ENCODE assay signal across 8 cellular contexts in genomic region chr2:109792659-109793058, GRCh38. TPM values are rescaled to one million over a fixed set of nuclear protein-coding genes. Genes with fewer than 3 reads are reported as not detected.
DNase-seq lines count a peak whose midpoint lies in the region; ATAC-seq lines count a peak whose summit lies in the region.
"Not testable (repeated sequence)": the region's sequence is repeated elsewhere in the genome, so short reads cannot be mapped to it uniquely, and the experiment has no call there.

No MANE protein-coding gene starts in this region.

- H3K27ac Mint-ChIP-seq in activated T-cell treated with anti-CD3 and anti-CD28 coated beads, Interleukin-2, amount 50 U/mL, for 72 hours; stimulated activated naive B cell treated with anti-CD40 and anti-IgM and Interleukin-4, amounts not matched to agents 10 μg/mL and 1 μg/mL and 100 μg/mL, for 72 hours: not testable (repeated sequence)

- not testable (repeated sequence) for H3K9me3 Mint-ChIP-seq in activated T-cell treated with anti-CD3 and anti-CD28 coated beads, Interleukin-2, amount 50 U/mL, for 72 hours; stimulated activated naive B cell treated with anti-CD40 and anti-IgM and Interleukin-4, amounts not matched to agents 10 μg/mL and 1 μg/mL and 100 μg/mL, for 72 hours

- H3K4me3 Mint-ChIP-seq in activated T-cell treated with anti-CD3 and anti-CD28 coated beads, Interleukin-2, amount 50 U/mL, for 72 hours; stimulated activated naive B cell treated with anti-CD40 and anti-IgM and Interleukin-4, amounts not matched to agents 10 μg/mL and 1 μg/mL and 100 μg/mL, for 72 hours: not testable (repeated sequence)

- ATAC-seq in GM18511 (IDR thresholded peaks at IDR 0.05; ENCODE audit: unreplicated experiment), result peak; percentile 63
- peak; percentile 47 for ATAC-seq in GM19351 (IDR thresholded peaks at IDR 0.05; ENCODE audit: unreplicated experiment)
- ATAC-seq in GM21529 (IDR thresholded peaks at IDR 0.05; ENCODE audit: unreplicated experiment), result peak; percentile 61
- ATAC-seq in HG02885 (IDR thresholded peaks at IDR 0.05; ENCODE audit: poor library complexity, unreplicated experiment), result peak; percentile 55
- peak; percentile 58 for ATAC-seq in HG03460 (IDR thresholded peaks at IDR 0.05; ENCODE audit: unreplicated experiment)
- ATAC-seq in activated T-cell treated with anti-CD3 and anti-CD28 coated beads, Interleukin-2, amount 50 U/mL, for 72 hours (replicated peaks in 1 of 2), result peak; percentile 30 to 32
- peak; percentile 42 for ATAC-seq in left colon
- peak; percentile 45 to 47 for ATAC-seq in stimulated activated naive B cell treated with anti-CD40 and anti-IgM and Interleukin-4, amounts not matched to agents 10 μg/mL and 1 μg/mL and 100 μg/mL, for 72 hours (replicated peaks)

- not testable (repeated sequence) for H3K36me3 Mint-ChIP-seq in activated T-cell treated with anti-CD3 and anti-CD28 coated beads, Interleukin-2, amount 50 U/mL, for 72 hours (ENCODE audit: insufficient read depth in 2 of 2); stimulated activated naive B cell treated with anti-CD40 and anti-IgM and Interleukin-4, amounts not matched to agents 10 μg/mL and 1 μg/mL and 100 μg/mL, for 72 hours

- not testable (repeated sequence) for H3K4me1 Mint-ChIP-seq in activated T-cell treated with anti-CD3 and anti-CD28 coated beads, Interleukin-2, amount 50 U/mL, for 72 hours (ENCODE audit: low read depth); stimulated activated naive B cell treated with anti-CD40 and anti-IgM and Interleukin-4, amounts not matched to agents 10 μg/mL and 1 μg/mL and 100 μg/mL, for 72 hours

- not testable (repeated sequence) for DNase-seq in activated T-cell treated with anti-CD3 and anti-CD28 coated beads, Interleukin-2, amount 50 U/mL, for 72 hours; left colon; stimulated activated naive B cell treated with anti-CD40 and anti-IgM and Interleukin-4, amounts not matched to agents 10 μg/mL and 1 μg/mL and 100 μg/mL, for 72 hours

- not testable (repeated sequence) for H3K27me3 Mint-ChIP-seq in activated T-cell treated with anti-CD3 and anti-CD28 coated beads, Interleukin-2, amount 50 U/mL, for 72 hours (ENCODE audit: low read depth); stimulated activated naive B cell treated with anti-CD40 and anti-IgM and Interleukin-4, amounts not matched to agents 10 μg/mL and 1 μg/mL and 100 μg/mL, for 72 hours

- intact Hi-C loops in left colon (cut with DNase I, micrococcal nuclease), result not testable (repeated sequence)

RNA-seq across cellular contexts. Expression of gene RGPD5, which starts 1.4 kb away (rescaled TPM):
- total RNA-seq in activated T-cell treated with anti-CD3 and anti-CD28 coated beads, Interleukin-2, amount 50 U/mL, for 72 hours, result 10 to 100 TPM; 53.2 to 65.1 TPM
- total RNA-seq in left colon, result 10 to 100 TPM; 23.6 to 38.2 TPM
